Comparison of ENCODE assay signal across 15 cellular contexts in the genomic region with DNA sequence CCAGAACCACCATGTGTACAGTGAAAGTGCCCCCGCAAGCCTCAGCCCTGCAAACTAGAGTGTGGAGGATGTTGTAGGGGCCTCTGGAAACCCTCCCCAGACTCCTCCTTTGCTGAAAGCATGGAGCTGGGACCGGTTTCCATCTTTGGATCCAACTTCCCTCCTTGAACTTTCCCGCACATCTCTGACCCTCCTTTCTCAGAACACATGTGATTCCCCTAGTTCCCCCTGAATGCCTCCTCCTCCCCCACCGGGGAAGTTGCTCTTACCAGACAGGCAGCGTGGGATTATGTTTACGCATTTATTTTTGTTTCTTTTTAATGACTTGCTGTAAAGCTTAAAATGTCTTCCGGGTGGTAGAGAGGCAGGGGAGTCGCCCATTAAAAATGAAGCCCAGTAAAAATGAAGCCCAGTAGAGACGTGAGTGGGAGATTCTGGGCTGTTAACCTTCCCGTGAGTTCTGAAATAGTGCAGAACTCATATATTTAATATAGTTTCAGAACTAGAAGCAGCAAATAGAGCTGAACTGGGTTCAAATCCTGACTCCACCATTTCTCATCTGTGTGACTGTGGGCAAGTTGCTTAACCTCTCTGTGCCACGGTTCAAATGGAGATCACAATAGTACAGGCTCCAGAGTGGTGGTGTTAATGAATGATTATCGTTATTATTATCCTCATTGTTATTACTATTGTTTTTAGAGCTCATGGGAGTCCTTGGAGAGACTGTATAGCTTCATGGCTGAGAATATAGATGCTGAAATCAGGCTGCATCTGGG. TPM values are rescaled to one million over a fixed set of nuclear protein-coding genes. Genes with fewer than 3 reads are reported as not detected.
DNase-seq lines count a peak whose midpoint lies in the region; ATAC-seq and TF ChIP-seq lines count a peak whose summit lies in the region.
"Had no signal": no experiment of that assay in that cellular context is flagged by ENCODE, and none has a peak within 500 bp of the region (broad histone marks: within the 10 kb centered on the region; RNA-seq: fewer than 3 reads in every experiment).

No MANE protein-coding gene starts in this region.

- TF ChIP-seq CTCF in Peyer's patch (IDR thresholded peaks at IDR 0.05) (no peak), liver (IDR thresholded peaks at IDR 0.05; ENCODE audit: low read depth, low read length, missing input control) (no peak), gastrocnemius medialis (IDR thresholded peaks at IDR 0.05 in 4 of 5, conservative IDR thresholded peaks at IDR 0.05 in 1 of 5) (no peak)

- no peak overlapping the region for H3K9ac ChIP-seq in liver (ENCODE audit: low read depth in 1 of 2, low read length in 2 of 2)

- 80% methylated on average over 12 of the region's 12 CpGs for WGBS in liver

- in situ Hi-C loops in gastrocnemius medialis (cut with MboI; ENCODE audit: low sequenced_read_pairs in 4 of 4) (no loop called here), KBM-7 (cut with MboI; ENCODE audit: low pct_unique_long_range_greater_than_20kb, low sequenced_read_pairs) (no loop called here)

- DNase-seq in Peyer's patch (no peak), gastrocnemius medialis (no peak), KBM-7 (no peak), DMS53 treated with DMSO at 0.1 percent for 48 hours (lab: John Stamatoyannopoulos, UW; ENCODE audit: unreplicated experiment) (no peak)
- DNase-seq: activated effector memory CD4-positive, alpha-beta T cell treated with anti-CD3 and anti-CD28 coated beads, Interleukin-2, amount 50 U/mL, for 16 hours; NCI-H1694 treated with DMSO at 0.1 percent for 48 hours; NCI-H510A; PC-3 had no signal

- H3K36me3 ChIP-seq in ACC112 (ENCODE audit: insufficient read depth, low read length) (no peaks in the 10 kb centered on the region), Peyer's patch (no peaks in the 10 kb centered on the region), liver (ENCODE audit: control insufficient read depth in 4 of 4, insufficient read depth in 3 of 4, low read depth in 1 of 4, low read length in 3 of 4) (no peaks in the 10 kb centered on the region), gastrocnemius medialis (no peaks in the 10 kb centered on the region)
- H3K36me3 ChIP-seq: esophagus muscularis mucosa had no signal

- no peak for ATAC-seq in gastrocnemius medialis
- ATAC-seq in HG03159 (IDR thresholded peaks at IDR 0.05; ENCODE audit: unreplicated experiment) = no peak
- ATAC-seq in GM21367 (IDR thresholded peaks at IDR 0.05; ENCODE audit: unreplicated experiment) = no peak
- ATAC-seq: PC-3 had no signal

- no peak for TF ChIP-seq RAD21 in liver (IDR thresholded peaks at IDR 0.05)

- intact Hi-C loops in gastrocnemius medialis (cut with DNase I; ENCODE audit: low total_unique reads) = no loop called here

- no peaks in the 10 kb centered on the region for H3K9me3 ChIP-seq in Peyer's patch
- H3K9me3 ChIP-seq in liver (ENCODE audit: control insufficient read depth in 4 of 4, low read length in 3 of 4) = no peaks in the 10 kb centered on the region
- no peaks in the 10 kb centered on the region for H3K9me3 ChIP-seq in gastrocnemius medialis
- H3K9me3 ChIP-seq: esophagus muscularis mucosa had no signal

- H3K4me3 ChIP-seq in ACC112 (ENCODE audit: low read depth, low read length) = no peak overlapping the region
- no peak overlapping the region for H3K4me3 ChIP-seq in Peyer's patch
- H3K4me3 ChIP-seq in liver (ENCODE audit: low read depth in 1 of 3, low read length in 3 of 3) = no peak overlapping the region
- H3K4me3 ChIP-seq in gastrocnemius medialis = no peak overlapping the region
- H3K4me3 ChIP-seq: esophagus muscularis mucosa, lung had no signal

- H3K4me1 ChIP-seq in ACC112 (ENCODE audit: control insufficient read depth, insufficient read depth, low read length, unreplicated experiment) (peaks cover 36% of the 10 kb centered on the region), Peyer's patch (peaks cover 0 to 6% (median 1%) of the 10 kb centered on the region in 4 donors), liver (ENCODE audit: control insufficient read depth in 4 of 4, insufficient read depth in 4 of 4, low read length in 3 of 4) (no peaks in the 10 kb centered on the region), gastrocnemius medialis (peaks cover 0 to 6% of the 10 kb centered on the region in 2 donors)

- H3K79me2 ChIP-seq in ACC112 (ENCODE audit: control insufficient read depth, insufficient read depth, low read length, unreplicated experiment) = no peaks in the 10 kb centered on the region

- H3K27ac ChIP-seq in ACC112 (ENCODE audit: low read depth, low read length) (peak overlapping the region; percentile 30; the same call in 1 of the 2 replicates), Peyer's patch (peak overlapping the region; percentile 31 to 69 (median 48)), liver (ENCODE audit: low read depth in 1 of 2, low read length in 2 of 2) (peak overlapping the region; percentile 3 to 32), gastrocnemius medialis (peak overlapping the region; percentile 46 to 63 (median 55))
- H3K27ac ChIP-seq: VCaP had no signal

- no peaks in the 10 kb centered on the region for H3K27me3 ChIP-seq in ACC112 (ENCODE audit: insufficient read depth, low read length)
- no peaks in the 10 kb centered on the region for H3K27me3 ChIP-seq in Peyer's patch
- H3K27me3 ChIP-seq in liver (ENCODE audit: control insufficient read depth in 4 of 4, insufficient read depth in 4 of 4, low read length in 3 of 4) = no peaks in the 10 kb centered on the region
- no peaks in the 10 kb centered on the region for H3K27me3 ChIP-seq in gastrocnemius medialis
- H3K27me3 ChIP-seq: esophagus muscularis mucosa had no signal

- TF ChIP-seq POLR2A in Peyer's patch (IDR thresholded peaks at IDR 0.05) = no peak
- TF ChIP-seq POLR2A in gastrocnemius medialis (IDR thresholded peaks at IDR 0.05) = no peak

- no peak overlapping the region for H2AFZ ChIP-seq in ACC112 (ENCODE audit: low read length, unreplicated experiment)

TF ChIP-seq in liver, 16 proteins besides CTCF, POLR2A, EP300 and RAD21 (continues in another document):
- TF ChIP-seq, protein P1, sequence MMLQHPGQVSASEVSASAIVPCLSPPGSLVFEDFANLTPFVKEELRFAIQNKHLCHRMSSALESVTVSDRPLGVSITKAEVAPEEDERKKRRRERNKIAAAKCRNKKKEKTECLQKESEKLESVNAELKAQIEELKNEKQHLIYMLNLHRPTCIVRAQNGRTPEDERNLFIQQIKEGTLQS (IDR thresholded peaks at IDR 0.05) = no peak
- TF ChIP-seq, protein P2, sequence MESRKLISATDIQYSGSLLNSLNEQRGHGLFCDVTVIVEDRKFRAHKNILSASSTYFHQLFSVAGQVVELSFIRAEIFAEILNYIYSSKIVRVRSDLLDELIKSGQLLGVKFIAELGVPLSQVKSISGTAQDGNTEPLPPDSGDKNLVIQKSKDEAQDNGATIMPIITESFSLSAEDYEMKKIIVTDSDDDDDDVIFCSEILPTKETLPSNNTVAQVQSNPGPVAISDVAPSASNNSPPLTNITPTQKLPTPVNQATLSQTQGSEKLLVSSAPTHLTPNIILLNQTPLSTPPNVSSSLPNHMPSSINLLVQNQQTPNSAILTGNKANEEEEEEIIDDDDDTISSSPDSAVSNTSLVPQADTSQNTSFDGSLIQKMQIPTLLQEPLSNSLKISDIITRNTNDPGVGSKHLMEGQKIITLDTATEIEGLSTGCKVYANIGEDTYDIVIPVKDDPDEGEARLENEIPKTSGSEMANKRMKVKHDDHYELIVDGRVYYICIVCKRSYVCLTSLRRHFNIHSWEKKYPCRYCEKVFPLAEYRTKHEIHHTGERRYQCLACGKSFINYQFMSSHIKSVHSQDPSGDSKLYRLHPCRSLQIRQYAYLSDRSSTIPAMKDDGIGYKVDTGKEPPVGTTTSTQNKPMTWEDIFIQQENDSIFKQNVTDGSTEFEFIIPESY (IDR thresholded peaks at IDR 0.05) = no peak
- TF ChIP-seq GABPA (IDR thresholded peaks at IDR 0.05 in 1 of 2, conservative IDR thresholded peaks at IDR 0.05 in 1 of 2) = no peak
- TF ChIP-seq, protein P3, sequence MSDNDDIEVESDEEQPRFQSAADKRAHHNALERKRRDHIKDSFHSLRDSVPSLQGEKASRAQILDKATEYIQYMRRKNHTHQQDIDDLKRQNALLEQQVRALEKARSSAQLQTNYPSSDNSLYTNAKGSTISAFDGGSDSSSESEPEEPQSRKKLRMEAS (IDR thresholded peaks at IDR 0.05) = no peak
- TF ChIP-seq, protein P4, sequence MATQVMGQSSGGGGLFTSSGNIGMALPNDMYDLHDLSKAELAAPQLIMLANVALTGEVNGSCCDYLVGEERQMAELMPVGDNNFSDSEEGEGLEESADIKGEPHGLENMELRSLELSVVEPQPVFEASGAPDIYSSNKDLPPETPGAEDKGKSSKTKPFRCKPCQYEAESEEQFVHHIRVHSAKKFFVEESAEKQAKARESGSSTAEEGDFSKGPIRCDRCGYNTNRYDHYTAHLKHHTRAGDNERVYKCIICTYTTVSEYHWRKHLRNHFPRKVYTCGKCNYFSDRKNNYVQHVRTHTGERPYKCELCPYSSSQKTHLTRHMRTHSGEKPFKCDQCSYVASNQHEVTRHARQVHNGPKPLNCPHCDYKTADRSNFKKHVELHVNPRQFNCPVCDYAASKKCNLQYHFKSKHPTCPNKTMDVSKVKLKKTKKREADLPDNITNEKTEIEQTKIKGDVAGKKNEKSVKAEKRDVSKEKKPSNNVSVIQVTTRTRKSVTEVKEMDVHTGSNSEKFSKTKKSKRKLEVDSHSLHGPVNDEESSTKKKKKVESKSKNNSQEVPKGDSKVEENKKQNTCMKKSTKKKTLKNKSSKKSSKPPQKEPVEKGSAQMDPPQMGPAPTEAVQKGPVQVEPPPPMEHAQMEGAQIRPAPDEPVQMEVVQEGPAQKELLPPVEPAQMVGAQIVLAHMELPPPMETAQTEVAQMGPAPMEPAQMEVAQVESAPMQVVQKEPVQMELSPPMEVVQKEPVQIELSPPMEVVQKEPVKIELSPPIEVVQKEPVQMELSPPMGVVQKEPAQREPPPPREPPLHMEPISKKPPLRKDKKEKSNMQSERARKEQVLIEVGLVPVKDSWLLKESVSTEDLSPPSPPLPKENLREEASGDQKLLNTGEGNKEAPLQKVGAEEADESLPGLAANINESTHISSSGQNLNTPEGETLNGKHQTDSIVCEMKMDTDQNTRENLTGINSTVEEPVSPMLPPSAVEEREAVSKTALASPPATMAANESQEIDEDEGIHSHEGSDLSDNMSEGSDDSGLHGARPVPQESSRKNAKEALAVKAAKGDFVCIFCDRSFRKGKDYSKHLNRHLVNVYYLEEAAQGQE (IDR thresholded peaks at IDR 0.05) = no peak
- TF ChIP-seq FOXA2 (IDR thresholded peaks at IDR 0.05) = no peak
- TF ChIP-seq HNF4A (conservative IDR thresholded peaks at IDR 0.05) = no peak
- no peak for TF ChIP-seq RXRA (IDR thresholded peaks at IDR 0.05)
- no peak for TF ChIP-seq NR2F2 (IDR thresholded peaks at IDR 0.05)
- no peak for TF ChIP-seq TAF1 (conservative IDR thresholded peaks at IDR 0.05)
- no peak for TF ChIP-seq FOXA1 (IDR thresholded peaks at IDR 0.05)
- TF ChIP-seq JUND (IDR thresholded peaks at IDR 0.05) = no peak
- no peak for TF ChIP-seq HNF4G (IDR thresholded peaks at IDR 0.05)
- no peak for TF ChIP-seq YY1 (IDR thresholded peaks at IDR 0.05)
- no peak for TF ChIP-seq EGR1 (IDR thresholded peaks at IDR 0.05; ENCODE audit: low read depth in 2 of 2)

RNA-seq across cellular contexts. Expression of a gene that starts 8.0 kb away (rescaled TPM):
- total RNA-seq in Peyer's patch (10 to 100 TPM; 13.8 to 40.4 (median 22.0) TPM), liver (1 to 10 TPM; 9.5 to 9.9 TPM), gastrocnemius medialis (10 to 100 TPM; 21.8 to 46.8 (median 44.4) TPM)
- 10 to 100 TPM in 1 of 2 donors, 1 to 10 TPM in 1; 5.8 to 10.6 TPM for polyA plus RNA-seq in liver
